Comparison of ENCODE assay signal across 1 cellular context in the genomic region with DNA sequence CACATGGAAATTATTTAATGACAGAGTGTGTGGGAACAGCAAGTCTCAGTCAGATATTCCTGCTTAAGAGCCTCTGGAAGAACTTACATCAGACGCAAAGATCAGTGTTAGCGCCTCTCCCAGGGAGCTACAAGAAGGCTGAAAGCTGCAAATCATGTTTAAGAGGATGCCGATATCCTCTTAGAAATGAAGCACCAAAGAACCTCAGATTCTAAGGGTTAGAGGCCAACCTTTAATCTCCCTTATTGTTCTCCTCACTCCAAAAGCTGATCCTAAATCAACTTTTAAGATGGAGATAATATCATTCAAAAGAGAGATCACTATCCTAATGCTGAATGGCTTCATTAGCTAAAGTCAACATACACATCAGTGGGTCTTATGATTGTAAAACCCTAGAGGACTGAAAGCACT.
A peak's percentile ranks its signal among the peaks of the same experiment; 100 is the strongest.
TF ChIP-seq lines count a peak whose summit lies in the region.

No MANE protein-coding gene starts in this region.

TF ChIP-seq in HEK293, 187 proteins besides CTCF, POLR2A, EP300 and RAD21 (continued from another document and continues in another):
- TF ChIP-seq, protein P1, sequence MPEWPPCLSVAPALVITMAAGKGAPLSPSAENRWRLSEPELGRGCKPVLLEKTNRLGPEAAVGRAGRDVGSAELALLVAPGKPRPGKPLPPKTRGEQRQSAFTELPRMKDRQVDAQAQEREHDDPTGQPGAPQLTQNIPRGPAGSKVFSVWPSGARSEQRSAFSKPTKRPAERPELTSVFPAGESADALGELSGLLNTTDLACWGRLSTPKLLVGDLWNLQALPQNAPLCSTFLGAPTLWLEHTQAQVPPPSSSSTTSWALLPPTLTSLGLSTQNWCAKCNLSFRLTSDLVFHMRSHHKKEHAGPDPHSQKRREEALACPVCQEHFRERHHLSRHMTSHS (tag by site-specific recombination; IDR thresholded peaks at IDR 0.05) = no peak
- TF ChIP-seq, protein P2, sequence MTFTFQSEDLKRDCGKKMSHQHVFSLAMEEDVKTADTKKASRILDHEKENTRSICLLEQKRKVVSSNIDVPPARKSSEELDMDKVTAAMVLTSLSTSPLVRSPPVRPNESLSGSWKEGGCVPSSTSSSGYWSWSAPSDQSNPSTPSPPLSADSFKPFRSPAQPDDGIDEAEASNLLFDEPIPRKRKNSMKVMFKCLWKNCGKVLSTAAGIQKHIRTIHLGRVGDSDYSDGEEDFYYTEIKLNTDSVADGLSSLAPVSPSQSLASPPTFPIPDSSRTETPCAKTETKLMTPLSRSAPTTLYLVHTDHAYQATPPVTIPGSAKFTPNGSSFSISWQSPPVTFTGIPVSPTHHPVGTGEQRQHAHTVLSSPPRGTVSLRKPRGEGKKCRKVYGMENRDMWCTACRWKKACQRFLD (tag by site-specific recombination; IDR thresholded peaks at IDR 0.05) = no peak
- TF ChIP-seq, protein P3, sequence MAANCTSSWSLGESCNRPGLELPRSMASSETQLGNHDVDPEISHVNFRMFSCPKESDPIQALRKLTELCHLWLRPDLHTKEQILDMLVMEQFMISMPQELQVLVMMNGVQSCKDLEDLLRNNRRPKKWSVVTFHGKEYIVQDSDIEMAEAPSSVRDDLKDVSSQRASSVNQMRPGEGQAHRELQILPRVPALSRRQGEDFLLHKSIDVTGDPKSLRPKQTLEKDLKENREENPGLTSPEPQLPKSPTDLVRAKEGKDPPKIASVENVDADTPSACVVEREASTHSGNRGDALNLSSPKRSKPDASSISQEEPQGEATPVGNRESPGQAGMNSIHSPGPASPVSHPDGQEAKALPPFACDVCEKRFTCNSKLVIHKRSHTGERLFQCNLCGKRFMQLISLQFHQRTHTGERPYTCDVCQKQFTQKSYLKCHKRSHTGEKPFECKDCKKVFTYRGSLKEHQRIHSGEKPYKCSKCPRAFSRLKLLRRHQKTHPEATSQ (tag by site-specific recombination; IDR thresholded peaks at IDR 0.05) = no peak
- TF ChIP-seq ZNF701 (tag by site-specific recombination; IDR thresholded peaks at IDR 0.05) (no peak), YY2 (tag by site-specific recombination; IDR thresholded peaks at IDR 0.05) (no peak), ZNF433 (tag by site-specific recombination; IDR thresholded peaks at IDR 0.05; ENCODE audit: low read depth) (no peak), MYNN (tag by site-specific recombination; IDR thresholded peaks at IDR 0.05; ENCODE audit: borderline replicate concordance) (peak; percentile 78; the same call in 1 of the 2 replicates), ZNF311 (tag by site-specific recombination; IDR thresholded peaks at IDR 0.05; ENCODE audit: borderline replicate concordance) (no peak), ZEB2 (tag by site-specific recombination; IDR thresholded peaks at IDR 0.05) (peak; percentile 98), ZNF2 (tag by site-specific recombination; IDR thresholded peaks at IDR 0.05) (no peak), ZNF626 (tag by site-specific recombination; IDR thresholded peaks at IDR 0.05) (no peak), ZNF585B (tag by site-specific recombination; IDR thresholded peaks at IDR 0.05) (no peak), ZNF132 (tag by site-specific recombination; IDR thresholded peaks at IDR 0.05; ENCODE audit: borderline replicate concordance) (no peak), IKZF3 (tag by site-specific recombination; IDR thresholded peaks at IDR 0.05) (no peak; the same call in none of the 2 replicates), ZNF416 (tag by site-specific recombination; IDR thresholded peaks at IDR 0.05) (no peak), ZNF521 (tag by site-specific recombination; IDR thresholded peaks at IDR 0.05) (no peak), ZNF202 (tag by site-specific recombination; IDR thresholded peaks at IDR 0.05; ENCODE audit: borderline replicate concordance) (no peak), ZBTB17 (tag by site-specific recombination; IDR thresholded peaks at IDR 0.05) (peak; percentile 82), ZNF423 (tag by site-specific recombination; IDR thresholded peaks at IDR 0.05) (0 out of 2 replicates have a peak, but pooled peaks have one; percentile 13), ZNF707 (tag by site-specific recombination; IDR thresholded peaks at IDR 0.05) (no peak), ZNF112 (tag by site-specific recombination; IDR thresholded peaks at IDR 0.05) (no peak), ZNF223 (tag by site-specific recombination; IDR thresholded peaks at IDR 0.05) (no peak), ZFHX2 (tag by site-specific recombination; conservative IDR thresholded peaks at IDR 0.05) (no peak), GFI1B (tag by site-specific recombination; IDR thresholded peaks at IDR 0.05) (peak; percentile 79), ZNF791 (tag by site-specific recombination; IDR thresholded peaks at IDR 0.05) (no peak), ZNF157 (tag by site-specific recombination; IDR thresholded peaks at IDR 0.05) (no peak), ZNF560 (tag by site-specific recombination; IDR thresholded peaks at IDR 0.05; ENCODE audit: borderline replicate concordance) (no peak), ZSCAN16 (tag by site-specific recombination; IDR thresholded peaks at IDR 0.05) (0 out of 2 replicates have a peak, but pooled peaks have one; percentile 48), ZNF391 (tag by site-specific recombination; IDR thresholded peaks at IDR 0.05; ENCODE audit: borderline replicate concordance, low read depth) (no peak)
- TF ChIP-seq, protein P4, sequence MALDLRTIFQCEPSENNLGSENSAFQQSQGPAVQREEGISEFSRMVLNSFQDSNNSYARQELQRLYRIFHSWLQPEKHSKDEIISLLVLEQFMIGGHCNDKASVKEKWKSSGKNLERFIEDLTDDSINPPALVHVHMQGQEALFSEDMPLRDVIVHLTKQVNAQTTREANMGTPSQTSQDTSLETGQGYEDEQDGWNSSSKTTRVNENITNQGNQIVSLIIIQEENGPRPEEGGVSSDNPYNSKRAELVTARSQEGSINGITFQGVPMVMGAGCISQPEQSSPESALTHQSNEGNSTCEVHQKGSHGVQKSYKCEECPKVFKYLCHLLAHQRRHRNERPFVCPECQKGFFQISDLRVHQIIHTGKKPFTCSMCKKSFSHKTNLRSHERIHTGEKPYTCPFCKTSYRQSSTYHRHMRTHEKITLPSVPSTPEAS (tag by site-specific recombination; IDR thresholded peaks at IDR 0.05) = peak; percentile 45
- TF ChIP-seq, protein P5, sequence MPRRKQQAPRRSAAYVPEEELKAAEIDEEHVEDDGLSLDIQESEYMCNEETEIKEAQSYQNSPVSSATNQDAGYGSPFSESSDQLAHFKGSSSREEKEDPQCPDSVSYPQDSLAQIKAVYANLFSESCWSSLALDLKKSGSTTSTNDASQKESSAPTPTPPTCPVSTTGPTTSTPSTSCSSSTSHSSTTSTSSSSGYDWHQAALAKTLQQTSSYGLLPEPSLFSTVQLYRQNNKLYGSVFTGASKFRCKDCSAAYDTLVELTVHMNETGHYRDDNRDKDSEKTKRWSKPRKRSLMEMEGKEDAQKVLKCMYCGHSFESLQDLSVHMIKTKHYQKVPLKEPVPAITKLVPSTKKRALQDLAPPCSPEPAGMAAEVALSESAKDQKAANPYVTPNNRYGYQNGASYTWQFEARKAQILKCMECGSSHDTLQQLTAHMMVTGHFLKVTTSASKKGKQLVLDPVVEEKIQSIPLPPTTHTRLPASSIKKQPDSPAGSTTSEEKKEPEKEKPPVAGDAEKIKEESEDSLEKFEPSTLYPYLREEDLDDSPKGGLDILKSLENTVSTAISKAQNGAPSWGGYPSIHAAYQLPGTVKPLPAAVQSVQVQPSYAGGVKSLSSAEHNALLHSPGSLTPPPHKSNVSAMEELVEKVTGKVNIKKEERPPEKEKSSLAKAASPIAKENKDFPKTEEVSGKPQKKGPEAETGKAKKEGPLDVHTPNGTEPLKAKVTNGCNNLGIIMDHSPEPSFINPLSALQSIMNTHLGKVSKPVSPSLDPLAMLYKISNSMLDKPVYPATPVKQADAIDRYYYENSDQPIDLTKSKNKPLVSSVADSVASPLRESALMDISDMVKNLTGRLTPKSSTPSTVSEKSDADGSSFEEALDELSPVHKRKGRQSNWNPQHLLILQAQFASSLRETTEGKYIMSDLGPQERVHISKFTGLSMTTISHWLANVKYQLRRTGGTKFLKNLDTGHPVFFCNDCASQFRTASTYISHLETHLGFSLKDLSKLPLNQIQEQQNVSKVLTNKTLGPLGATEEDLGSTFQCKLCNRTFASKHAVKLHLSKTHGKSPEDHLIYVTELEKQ (tag by site-specific recombination; IDR thresholded peaks at IDR 0.05; ENCODE audit: borderline replicate concordance) = peak; percentile 81
- TF ChIP-seq, protein P6, sequence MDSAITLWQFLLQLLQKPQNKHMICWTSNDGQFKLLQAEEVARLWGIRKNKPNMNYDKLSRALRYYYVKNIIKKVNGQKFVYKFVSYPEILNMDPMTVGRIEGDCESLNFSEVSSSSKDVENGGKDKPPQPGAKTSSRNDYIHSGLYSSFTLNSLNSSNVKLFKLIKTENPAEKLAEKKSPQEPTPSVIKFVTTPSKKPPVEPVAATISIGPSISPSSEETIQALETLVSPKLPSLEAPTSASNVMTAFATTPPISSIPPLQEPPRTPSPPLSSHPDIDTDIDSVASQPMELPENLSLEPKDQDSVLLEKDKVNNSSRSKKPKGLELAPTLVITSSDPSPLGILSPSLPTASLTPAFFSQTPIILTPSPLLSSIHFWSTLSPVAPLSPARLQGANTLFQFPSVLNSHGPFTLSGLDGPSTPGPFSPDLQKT (IDR thresholded peaks at IDR 0.05; ENCODE audit: borderline replicate concordance, low read depth, low read length) = no peak
- TF ChIP-seq, protein P7, sequence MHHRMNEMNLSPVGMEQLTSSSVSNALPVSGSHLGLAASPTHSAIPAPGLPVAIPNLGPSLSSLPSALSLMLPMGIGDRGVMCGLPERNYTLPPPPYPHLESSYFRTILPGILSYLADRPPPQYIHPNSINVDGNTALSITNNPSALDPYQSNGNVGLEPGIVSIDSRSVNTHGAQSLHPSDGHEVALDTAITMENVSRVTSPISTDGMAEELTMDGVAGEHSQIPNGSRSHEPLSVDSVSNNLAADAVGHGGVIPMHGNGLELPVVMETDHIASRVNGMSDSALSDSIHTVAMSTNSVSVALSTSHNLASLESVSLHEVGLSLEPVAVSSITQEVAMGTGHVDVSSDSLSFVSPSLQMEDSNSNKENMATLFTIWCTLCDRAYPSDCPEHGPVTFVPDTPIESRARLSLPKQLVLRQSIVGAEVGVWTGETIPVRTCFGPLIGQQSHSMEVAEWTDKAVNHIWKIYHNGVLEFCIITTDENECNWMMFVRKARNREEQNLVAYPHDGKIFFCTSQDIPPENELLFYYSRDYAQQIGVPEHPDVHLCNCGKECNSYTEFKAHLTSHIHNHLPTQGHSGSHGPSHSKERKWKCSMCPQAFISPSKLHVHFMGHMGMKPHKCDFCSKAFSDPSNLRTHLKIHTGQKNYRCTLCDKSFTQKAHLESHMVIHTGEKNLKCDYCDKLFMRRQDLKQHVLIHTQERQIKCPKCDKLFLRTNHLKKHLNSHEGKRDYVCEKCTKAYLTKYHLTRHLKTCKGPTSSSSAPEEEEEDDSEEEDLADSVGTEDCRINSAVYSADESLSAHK (tag by site-specific recombination; IDR thresholded peaks at IDR 0.05) = peak; percentile 92
- TF ChIP-seq, protein P8, sequence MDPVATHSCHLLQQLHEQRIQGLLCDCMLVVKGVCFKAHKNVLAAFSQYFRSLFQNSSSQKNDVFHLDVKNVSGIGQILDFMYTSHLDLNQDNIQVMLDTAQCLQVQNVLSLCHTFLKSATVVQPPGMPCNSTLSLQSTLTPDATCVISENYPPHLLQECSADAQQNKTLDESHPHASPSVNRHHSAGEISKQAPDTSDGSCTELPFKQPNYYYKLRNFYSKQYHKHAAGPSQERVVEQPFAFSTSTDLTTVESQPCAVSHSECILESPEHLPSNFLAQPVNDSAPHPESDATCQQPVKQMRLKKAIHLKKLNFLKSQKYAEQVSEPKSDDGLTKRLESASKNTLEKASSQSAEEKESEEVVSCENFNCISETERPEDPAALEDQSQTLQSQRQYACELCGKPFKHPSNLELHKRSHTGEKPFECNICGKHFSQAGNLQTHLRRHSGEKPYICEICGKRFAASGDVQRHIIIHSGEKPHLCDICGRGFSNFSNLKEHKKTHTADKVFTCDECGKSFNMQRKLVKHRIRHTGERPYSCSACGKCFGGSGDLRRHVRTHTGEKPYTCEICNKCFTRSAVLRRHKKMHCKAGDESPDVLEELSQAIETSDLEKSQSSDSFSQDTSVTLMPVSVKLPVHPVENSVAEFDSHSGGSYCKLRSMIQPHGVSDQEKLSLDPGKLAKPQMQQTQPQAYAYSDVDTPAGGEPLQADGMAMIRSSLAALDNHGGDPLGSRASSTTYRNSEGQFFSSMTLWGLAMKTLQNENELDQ (tag by site-specific recombination; IDR thresholded peaks at IDR 0.05; ENCODE audit: low read depth) = no peak
- TF ChIP-seq, protein P9, sequence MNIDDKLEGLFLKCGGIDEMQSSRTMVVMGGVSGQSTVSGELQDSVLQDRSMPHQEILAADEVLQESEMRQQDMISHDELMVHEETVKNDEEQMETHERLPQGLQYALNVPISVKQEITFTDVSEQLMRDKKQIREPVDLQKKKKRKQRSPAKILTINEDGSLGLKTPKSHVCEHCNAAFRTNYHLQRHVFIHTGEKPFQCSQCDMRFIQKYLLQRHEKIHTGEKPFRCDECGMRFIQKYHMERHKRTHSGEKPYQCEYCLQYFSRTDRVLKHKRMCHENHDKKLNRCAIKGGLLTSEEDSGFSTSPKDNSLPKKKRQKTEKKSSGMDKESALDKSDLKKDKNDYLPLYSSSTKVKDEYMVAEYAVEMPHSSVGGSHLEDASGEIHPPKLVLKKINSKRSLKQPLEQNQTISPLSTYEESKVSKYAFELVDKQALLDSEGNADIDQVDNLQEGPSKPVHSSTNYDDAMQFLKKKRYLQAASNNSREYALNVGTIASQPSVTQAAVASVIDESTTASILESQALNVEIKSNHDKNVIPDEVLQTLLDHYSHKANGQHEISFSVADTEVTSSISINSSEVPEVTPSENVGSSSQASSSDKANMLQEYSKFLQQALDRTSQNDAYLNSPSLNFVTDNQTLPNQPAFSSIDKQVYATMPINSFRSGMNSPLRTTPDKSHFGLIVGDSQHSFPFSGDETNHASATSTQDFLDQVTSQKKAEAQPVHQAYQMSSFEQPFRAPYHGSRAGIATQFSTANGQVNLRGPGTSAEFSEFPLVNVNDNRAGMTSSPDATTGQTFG (tag by site-specific recombination; IDR thresholded peaks at IDR 0.05; ENCODE audit: borderline replicate concordance) = no peak
- TF ChIP-seq, protein P10, sequence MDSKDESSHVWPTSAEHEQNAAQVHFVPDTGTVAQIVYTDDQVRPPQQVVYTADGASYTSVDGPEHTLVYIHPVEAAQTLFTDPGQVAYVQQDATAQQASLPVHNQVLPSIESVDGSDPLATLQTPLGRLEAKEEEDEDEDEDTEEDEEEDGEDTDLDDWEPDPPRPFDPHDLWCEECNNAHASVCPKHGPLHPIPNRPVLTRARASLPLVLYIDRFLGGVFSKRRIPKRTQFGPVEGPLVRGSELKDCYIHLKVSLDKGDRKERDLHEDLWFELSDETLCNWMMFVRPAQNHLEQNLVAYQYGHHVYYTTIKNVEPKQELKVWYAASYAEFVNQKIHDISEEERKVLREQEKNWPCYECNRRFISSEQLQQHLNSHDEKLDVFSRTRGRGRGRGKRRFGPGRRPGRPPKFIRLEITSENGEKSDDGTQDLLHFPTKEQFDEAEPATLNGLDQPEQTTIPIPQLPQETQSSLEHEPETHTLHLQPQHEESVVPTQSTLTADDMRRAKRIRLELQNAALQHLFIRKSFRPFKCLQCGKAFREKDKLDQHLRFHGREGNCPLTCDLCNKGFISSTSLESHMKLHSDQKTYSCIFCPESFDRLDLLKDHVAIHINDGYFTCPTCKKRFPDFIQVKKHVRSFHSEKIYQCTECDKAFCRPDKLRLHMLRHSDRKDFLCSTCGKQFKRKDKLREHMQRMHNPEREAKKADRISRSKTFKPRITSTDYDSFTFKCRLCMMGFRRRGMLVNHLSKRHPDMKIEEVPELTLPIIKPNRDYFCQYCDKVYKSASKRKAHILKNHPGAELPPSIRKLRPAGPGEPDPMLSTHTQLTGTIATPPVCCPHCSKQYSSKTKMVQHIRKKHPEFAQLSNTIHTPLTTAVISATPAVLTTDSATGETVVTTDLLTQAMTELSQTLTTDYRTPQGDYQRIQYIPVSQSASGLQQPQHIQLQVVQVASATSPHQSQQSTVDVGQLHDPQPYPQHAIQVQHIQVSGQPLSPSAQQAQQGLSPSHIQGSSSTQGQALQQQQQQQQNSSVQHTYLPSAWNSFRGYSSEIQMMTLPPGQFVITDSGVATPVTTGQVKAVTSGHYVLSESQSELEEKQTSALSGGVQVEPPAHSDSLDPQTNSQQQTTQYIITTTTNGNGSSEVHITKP (tag by site-specific recombination; IDR thresholded peaks at IDR 0.05) = no peak
